ENCODE assay signal across 2 cellular contexts in genomic region chr3:99805160-99805559, GRCh38.
TF ChIP-seq lines count a peak whose summit lies in the region.

No MANE protein-coding gene starts in this region.

TF ChIP-seq in A549, 52 proteins besides CTCF, POLR2A, EP300 and RAD21:
- no peak for TF ChIP-seq REST (IDR thresholded peaks at IDR 0.05)
- peak; percentile 97 for TF ChIP-seq ZFP36 (IDR thresholded peaks at IDR 0.05; ENCODE audit: borderline replicate concordance, partially characterized antibody)

TF ChIP-seq in K562, 482 proteins besides CTCF, POLR2A, EP300 and RAD21 (continued from another document and continues in another):
- no peak for TF ChIP-seq ZMIZ1 (IDR thresholded peaks at IDR 0.05; ENCODE audit: low read depth in 2 of 2, low read length in 2 of 2)
- no peak for TF ChIP-seq ETS1 (conservative IDR thresholded peaks at IDR 0.05; ENCODE audit: control insufficient read depth, low read depth, low read length)
- TF ChIP-seq ZNF184 (CRISPR knock-in tag; IDR thresholded peaks at IDR 0.05) = no peak
- no peak for TF ChIP-seq ZNF3 (CRISPR knock-in tag; IDR thresholded peaks at IDR 0.05)
- no peak for TF ChIP-seq ARNT (IDR thresholded peaks at IDR 0.05)
- no peak for TF ChIP-seq NFIC (IDR thresholded peaks at IDR 0.05)
- TF ChIP-seq ZNF133 (CRISPR knock-in tag; IDR thresholded peaks at IDR 0.05) = no peak
- no peak for TF ChIP-seq ZBED1 (IDR thresholded peaks at IDR 0.05)
- TF ChIP-seq RBFOX2 (IDR thresholded peaks at IDR 0.05; ENCODE audit: low read depth, low read length) = no peak
- TF ChIP-seq NCOA6 (IDR thresholded peaks at IDR 0.05) = no peak
- TF ChIP-seq THAP12 (CRISPR knock-in tag; IDR thresholded peaks at IDR 0.05) = no peak
- TF ChIP-seq ZNF707 (CRISPR knock-in tag; conservative IDR thresholded peaks at IDR 0.05) = no peak
- no peak for TF ChIP-seq THRAP3 (IDR thresholded peaks at IDR 0.05; ENCODE audit: borderline replicate concordance)
- TF ChIP-seq ZFP36 (IDR thresholded peaks at IDR 0.05; ENCODE audit: low read depth, low read length, partially characterized antibody) = peak; percentile 93
- TF ChIP-seq E2F4 (CRISPR knock-in tag; IDR thresholded peaks at IDR 0.05; ENCODE audit: low read depth) = no peak
- TF ChIP-seq CBX3 (IDR thresholded peaks at IDR 0.05; ENCODE audit: borderline replicate concordance in 1 of 2, low read length in 2 of 2) = peak in 1 of 2 experiments; percentile 78; a peak in 1 of 3 replicates
- TF ChIP-seq SMARCC2 (IDR thresholded peaks at IDR 0.05; ENCODE audit: low read depth) = no peak
- TF ChIP-seq ZFX (CRISPR knock-in tag; IDR thresholded peaks at IDR 0.05) = no peak
- TF ChIP-seq ZSCAN29 (IDR thresholded peaks at IDR 0.05) = no peak
- TF ChIP-seq ATF2 (CRISPR knock-in tag; IDR thresholded peaks at IDR 0.05) = no peak
- no peak for TF ChIP-seq RCOR1 (IDR thresholded peaks at IDR 0.05; ENCODE audit: borderline replicate concordance in 1 of 2, low read depth in 2 of 2, low read length in 2 of 2)
- no peak for TF ChIP-seq SMAD2 (IDR thresholded peaks at IDR 0.05; ENCODE audit: low read depth, low read length)
- no peak for TF ChIP-seq ZNF232 (CRISPR knock-in tag; IDR thresholded peaks at IDR 0.05)
- TF ChIP-seq NCOR1 (IDR thresholded peaks at IDR 0.05) = no peak
- no peak for TF ChIP-seq PCBP2 (IDR thresholded peaks at IDR 0.05; ENCODE audit: low read depth, low read length, poor library complexity, severe bottlenecking)
- TF ChIP-seq MCM2 (IDR thresholded peaks at IDR 0.05; ENCODE audit: low read depth) = no peak
- TF ChIP-seq ZNF695 (CRISPR knock-in tag; IDR thresholded peaks at IDR 0.05) = no peak
- TF ChIP-seq RBM25 (IDR thresholded peaks at IDR 0.05; ENCODE audit: low read depth, low read length, severe bottlenecking) = no peak
- no peak for TF ChIP-seq ZNF609 (CRISPR knock-in tag; IDR thresholded peaks at IDR 0.05; ENCODE audit: borderline replicate concordance)
- no peak for TF ChIP-seq E2F8 (IDR thresholded peaks at IDR 0.05; ENCODE audit: low read depth, partially characterized antibody)
- TF ChIP-seq HINFP (tag; conservative IDR thresholded peaks at IDR 0.05; ENCODE audit: low read depth) = no peak
- no peak for TF ChIP-seq MYNN (IDR thresholded peaks at IDR 0.05)
- no peak for TF ChIP-seq MYNN (CRISPR knock-in tag; IDR thresholded peaks at IDR 0.05)
- TF ChIP-seq MTA1 (IDR thresholded peaks at IDR 0.05; ENCODE audit: borderline replicate concordance) = no peak
- no peak for TF ChIP-seq KAT7 (CRISPR knock-in tag; IDR thresholded peaks at IDR 0.05; ENCODE audit: borderline replicate concordance)
- TF ChIP-seq TRIM28 (IDR thresholded peaks at IDR 0.05) = peak; percentile 24; the same call in 1 of the 2 replicates
- 0 out of 2 replicates have a peak, but pooled peaks have one; percentile 29 for TF ChIP-seq CBX1 (IDR thresholded peaks at IDR 0.05; ENCODE audit: low read depth)
- peak; percentile 56; the same call in 1 of the 2 replicates for TF ChIP-seq CEBPZ (IDR thresholded peaks at IDR 0.05; ENCODE audit: borderline replicate concordance, low read depth, low read length)
